24 cellular contexts compared by ENCODE assay signal in the genomic region with DNA sequence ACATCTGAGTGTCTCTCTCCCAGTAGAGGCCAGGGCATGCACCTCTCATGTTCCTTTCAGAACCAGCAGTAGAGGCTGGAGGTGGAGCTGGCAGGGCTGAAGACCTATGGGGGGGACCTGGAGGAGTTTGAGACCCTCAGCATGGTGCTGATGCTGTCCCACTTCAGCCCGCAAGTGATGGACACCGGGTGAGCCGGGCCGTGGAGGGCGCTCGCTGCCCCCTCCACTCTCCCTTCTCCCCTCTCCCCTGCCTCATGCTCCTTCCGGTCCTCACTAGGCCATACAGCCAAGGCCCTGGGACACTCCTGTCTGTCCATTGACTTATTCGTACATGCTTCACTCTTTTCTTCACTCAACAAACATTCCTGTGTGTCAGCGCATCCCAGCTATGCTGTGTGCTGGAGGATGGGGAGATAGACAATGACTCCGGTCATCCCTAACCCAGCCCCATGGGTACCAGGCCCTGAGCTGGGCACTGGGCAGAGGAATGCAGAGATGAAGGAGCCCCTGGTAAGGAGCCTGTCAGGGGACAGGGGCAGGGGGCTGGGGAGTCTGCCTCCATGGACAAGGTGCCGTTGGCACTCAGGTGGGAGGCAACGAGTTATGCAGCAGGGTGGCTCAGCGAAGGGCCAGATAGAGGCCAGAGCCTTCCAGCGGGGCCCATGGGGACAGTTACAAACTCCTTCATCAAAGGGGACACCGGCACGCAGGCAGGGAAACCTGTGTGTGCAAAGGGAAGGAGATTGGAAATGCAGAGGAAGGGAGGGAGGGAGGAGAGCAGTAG. TPM values are rescaled to one million over a fixed set of nuclear protein-coding genes. Genes with fewer than 3 reads are reported as not detected.
DNase-seq lines count a peak whose midpoint lies in the region; ATAC-seq and TF ChIP-seq lines count a peak whose summit lies in the region.
"Had no signal": no experiment of that assay in that cellular context is flagged by ENCODE, and none has a peak within 500 bp of the region (broad histone marks: within the 10 kb centered on the region; RNA-seq: fewer than 3 reads in every experiment).

No MANE protein-coding gene starts in this region.

- no peak overlapping the region for H2AK5ac ChIP-seq in neuronal stem cell (ENCODE audit: low read depth, low read length)

- CTCF ChIA-PET in activated CD8-positive, alpha-beta T cell treated with anti-CD3 and anti-CD28 coated beads for 36 hours (lab: Charles Lee) = no interaction called here

- peaks cover 3% of the 10 kb centered on the region for H3K9me3 Mint-ChIP-seq in glutamatergic neuron (ENCODE audit: unreplicated experiment)
- peaks cover 12% of the 10 kb centered on the region for H3K9me3 Mint-ChIP-seq in activated CD8-positive, alpha-beta T cell treated with anti-CD3 and anti-CD28 coated beads for 36 hours

- H3K4me3 ChIP-seq in neuronal stem cell (ENCODE audit: low read length in 2 of 2) (no peak overlapping the region), upper lobe of right lung (no peak overlapping the region)
- H3K4me3 ChIP-seq: BLaER1 treated with 17β-estradiol and CSF1 and Interleukin-3, amounts not matched to agents 10 nM and 100 nM; GM23338 had no signal

- H3K9me3 ChIP-seq in neuronal stem cell (replicated peaks in 1 of 2; ENCODE audit: control insufficient read depth in 2 of 2, insufficient read depth in 1 of 2, low read depth in 1 of 2, low read length in 2 of 2) = peaks cover 0 to 12% of the 10 kb centered on the region in 2 donors
- no peaks in the 10 kb centered on the region for H3K9me3 ChIP-seq in upper lobe of right lung

- H3K4me1 ChIP-seq in neuronal stem cell (ENCODE audit: control insufficient read depth in 2 of 2, insufficient read depth in 1 of 2, low read depth in 1 of 2, low read length in 2 of 2) = peaks cover 0 to 2% of the 10 kb centered on the region in 2 donors
- no peaks in the 10 kb centered on the region for H3K4me1 ChIP-seq in upper lobe of right lung

- intact Hi-C loops in upper lobe of right lung (cut with DNase I) = no loop called here
- intact Hi-C loops in activated CD8-positive, alpha-beta T cell treated with anti-CD3 and anti-CD28 coated beads for 36 hours (cut with micrococcal nuclease) = no loop called here

- H3K14ac ChIP-seq in neuronal stem cell (ENCODE audit: low read length) = no peak overlapping the region

- POLR2A ChIA-PET in activated CD8-positive, alpha-beta T cell treated with anti-CD3 and anti-CD28 coated beads for 36 hours (lab: Charles Lee) = no interaction called here

- H2BK120ac ChIP-seq in neuronal stem cell (ENCODE audit: low read depth, low read length) = peak overlapping the region; percentile 27

- H4K8ac ChIP-seq in neuronal stem cell (ENCODE audit: low read depth, low read length) = no peak overlapping the region

- WGBS in neuronal stem cell (ENCODE audit: extremely low coverage in 2 of 2, insufficient read length in 2 of 2, insufficient replicate concordance in 1 of 2), 2 donors = no CpG with 5 or more reads among the region's 16 CpGs

- H4K91ac ChIP-seq in neuronal stem cell (ENCODE audit: low read depth, low read length, poor library complexity) = no peak overlapping the region

- peaks cover 2% of the 10 kb centered on the region for H3K79me1 ChIP-seq in neuronal stem cell (ENCODE audit: low read depth, low read length)

- no peak overlapping the region for H3K4me2 ChIP-seq in neuronal stem cell (ENCODE audit: insufficient read depth, low read length, poor library complexity, severe bottlenecking)
- H3K4me2 ChIP-seq: BLaER1 treated with 17β-estradiol and CSF1 and Interleukin-3, amounts not matched to agents 10 nM and 100 nM; GM23338 had no signal

- no peak overlapping the region for H2AFZ ChIP-seq in neuronal stem cell (ENCODE audit: low read length)
- H2AFZ ChIP-seq: GM23338 had no signal

- no peak for TF ChIP-seq CTCF in glutamatergic neuron (IDR thresholded peaks at IDR 0.05; ENCODE audit: partially characterized antibody, unreplicated experiment)
- no peak for TF ChIP-seq CTCF in upper lobe of right lung (IDR thresholded peaks at IDR 0.05)
- TF ChIP-seq CTCF in activated CD8-positive, alpha-beta T cell treated with anti-CD3 and anti-CD28 coated beads for 36 hours (IDR thresholded peaks at IDR 0.05) = no peak

- DNase-seq in activated effector memory CD4-positive, alpha-beta T cell treated with anti-CD3 and anti-CD28 coated beads, Interleukin-2, amount 50 U/mL, for 16 hours = peak; percentile 48
- no peak for DNase-seq in activated effector memory CD4-positive, alpha-beta T cell treated with Interleukin-2 at 50 U/mL for 16 hours
- DNase-seq in glutamatergic neuron (peak; percentile 10), neuronal stem cell (ENCODE audit: low spot score) (no peak), upper lobe of right lung (peak; percentile 42)
- no peak for DNase-seq in activated CD4-positive, alpha-beta T cell treated with anti-CD3 and anti-CD28 coated beads for 48 hours
- no peak for DNase-seq in activated CD8-positive, alpha-beta T cell treated with anti-CD3 and anti-CD28 coated beads for 36 hours
- DNase-seq: 8988T; CD4-positive, CD25-positive, alpha-beta regulatory T cell; COR-L47; DMS 273 treated with DMSO at 0.1 percent for 48 hours; DMS79; GDM1; H7; HFFc6; IMR-90 had no signal

- H3K4me1 Mint-ChIP-seq in glutamatergic neuron (ENCODE audit: low read depth, unreplicated experiment) = peaks cover 1% of the 10 kb centered on the region
- H3K4me1 Mint-ChIP-seq in activated CD8-positive, alpha-beta T cell treated with anti-CD3 and anti-CD28 coated beads for 36 hours (ENCODE audit: low read depth) = no peaks in the 10 kb centered on the region
- H3K4me1 Mint-ChIP-seq: B cell had no signal

- no peak overlapping the region for H3K23ac ChIP-seq in neuronal stem cell (ENCODE audit: low read depth, low read length, poor library complexity)

- no peak for ATAC-seq in upper lobe of right lung
- ATAC-seq in HG03039 (IDR thresholded peaks at IDR 0.05; ENCODE audit: unreplicated experiment) = no peak
- ATAC-seq in activated CD8-positive, alpha-beta T cell treated with anti-CD3 and anti-CD28 coated beads for 36 hours = no peak
- ATAC-seq: GM23338, HCT116 had no signal

- no peak overlapping the region for H3K27ac Mint-ChIP-seq in glutamatergic neuron (ENCODE audit: unreplicated experiment)
- H3K27ac Mint-ChIP-seq in activated CD8-positive, alpha-beta T cell treated with anti-CD3 and anti-CD28 coated beads for 36 hours = no peak overlapping the region
- H3K27ac Mint-ChIP-seq: B cell; CD4-positive, CD25-positive, alpha-beta regulatory T cell; CD8-positive, alpha-beta memory T cell; GM23338; HFFc6 had no signal

- H3K27me3 Mint-ChIP-seq in glutamatergic neuron (ENCODE audit: unreplicated experiment) = peaks cover 8% of the 10 kb centered on the region
- peaks cover 27% of the 10 kb centered on the region for H3K27me3 Mint-ChIP-seq in activated CD8-positive, alpha-beta T cell treated with anti-CD3 and anti-CD28 coated beads for 36 hours

- no peak overlapping the region for H3K27ac ChIP-seq in neuronal stem cell (replicated peaks; ENCODE audit: low read length)
- no peak overlapping the region for H3K27ac ChIP-seq in upper lobe of right lung
- H3K27ac ChIP-seq: BLaER1 treated with 17β-estradiol and CSF1 and Interleukin-3, amounts not matched to agents 10 nM and 100 nM had no signal

- H3K18ac ChIP-seq in neuronal stem cell (ENCODE audit: low read length) = no peak overlapping the region

- H3K36me3 ChIP-seq in neuronal stem cell (replicated peaks in 1 of 2; ENCODE audit: control insufficient read depth in 2 of 2, insufficient read depth in 2 of 2, low read length in 2 of 2) (no peaks in the 10 kb centered on the region), upper lobe of right lung (no peaks in the 10 kb centered on the region)

- peaks cover 0 to 7% (median 0%) of the 10 kb centered on the region in 3 experiments for H3K27me3 ChIP-seq in neuronal stem cell (ENCODE audit: control insufficient read depth in 3 of 3, insufficient read depth in 3 of 3, low read depth in 1 of 3, low read length in 3 of 3)
- H3K27me3 ChIP-seq in upper lobe of right lung = peaks cover 21% of the 10 kb centered on the region
- H3K27me3 ChIP-seq: BLaER1 treated with 17β-estradiol and CSF1 and Interleukin-3, amounts not matched to agents 10 nM and 100 nM had no signal

- no peak overlapping the region for H3K4me3 Mint-ChIP-seq in glutamatergic neuron (ENCODE audit: unreplicated experiment)
- no peak overlapping the region for H3K4me3 Mint-ChIP-seq in activated CD8-positive, alpha-beta T cell treated with anti-CD3 and anti-CD28 coated beads for 36 hours
- H3K4me3 Mint-ChIP-seq: B cell; CD4-positive, CD25-positive, alpha-beta regulatory T cell; CD8-positive, alpha-beta memory T cell; GM23338; HFFc6 had no signal

- no peak overlapping the region for H3K9ac ChIP-seq in neuronal stem cell (ENCODE audit: low read depth, low read length, poor library complexity)
- H3K9ac ChIP-seq: BLaER1 treated with 17β-estradiol and CSF1 and Interleukin-3, amounts not matched to agents 10 nM and 100 nM had no signal

- H3K36me3 Mint-ChIP-seq in glutamatergic neuron (ENCODE audit: unreplicated experiment) = peaks cover 12% of the 10 kb centered on the region
- H3K36me3 Mint-ChIP-seq in activated CD8-positive, alpha-beta T cell treated with anti-CD3 and anti-CD28 coated beads for 36 hours (ENCODE audit: low read depth) = no peaks in the 10 kb centered on the region

- no peak overlapping the region for H2BK15ac ChIP-seq in neuronal stem cell (ENCODE audit: low read length)

- no peak overlapping the region for H3K4ac ChIP-seq in neuronal stem cell (ENCODE audit: low read length)

- H2BK12ac ChIP-seq in neuronal stem cell (ENCODE audit: low read length) = no peak overlapping the region

- peak overlapping the region; percentile 79 for H2BK5ac ChIP-seq in neuronal stem cell (ENCODE audit: low read length)

RNA-seq across cellular contexts. Expression of a gene that starts 28.4 kb away (rescaled TPM):
- 30.4 TPM for total RNA-seq in glutamatergic neuron (ENCODE audit: unreplicated experiment)
- 16.3 TPM for polyA plus RNA-seq in neuronal stem cell (2013, experiment 1 of 2)
- 16.4 TPM for polyA plus RNA-seq in neuronal stem cell (2013, experiment 2 of 2)
- total RNA-seq in upper lobe of right lung = 110 TPM
- total RNA-seq in activated CD8-positive, alpha-beta T cell treated with anti-CD3 and anti-CD28 coated beads for 36 hours = 1 to 10 TPM; 1.8 to 2.8 TPM

RNA-seq across cellular contexts. Expression of a gene that starts 40.9 kb away (rescaled TPM):
- total RNA-seq in glutamatergic neuron (ENCODE audit: unreplicated experiment) = 2.4 TPM
- 2.2 TPM for polyA plus RNA-seq in neuronal stem cell (2013, experiment 1 of 2)
- polyA plus RNA-seq in neuronal stem cell (2013, experiment 2 of 2) = 2.1 TPM
- 0.64 TPM for total RNA-seq in upper lobe of right lung
- 1 to 10 TPM; 5.6 to 6.3 TPM for total RNA-seq in activated CD8-positive, alpha-beta T cell treated with anti-CD3 and anti-CD28 coated beads for 36 hours
- total RNA-seq: A673, HFFc6, IMR-90 had no signal
- polyA plus RNA-seq: AG04450, IMR-90 had no signal

Comparison
In these comparisons a context has a peak if more than half of its experiments do, and no peak if none do; other contexts are left out.
1. DNase-seq: peak in activated effector memory CD4-positive, alpha-beta T cell treated with anti-CD3 and anti-CD28 coated beads, Interleukin-2, amount 50 U/mL, for 16 hours (single experiment), glutamatergic neuron (single experiment) and upper lobe of right lung (single experiment); none in activated effector memory CD4-positive, alpha-beta T cell treated with Interleukin-2 at 50 U/mL for 16 hours (single experiment), neuronal stem cell (single experiment), activated CD4-positive, alpha-beta T cell treated with anti-CD3 and anti-CD28 coated beads for 48 hours (single experiment) and activated CD8-positive, alpha-beta T cell treated with anti-CD3 and anti-CD28 coated beads for 36 hours (single experiment).